10 cellular contexts compared by ENCODE assay signal in genomic region chr20:19888269-19888669, GRCh38.
DNase-seq lines count a peak whose midpoint lies in the region; ATAC-seq and TF ChIP-seq lines count a peak whose summit lies in the region.
"Had no signal": no experiment of that assay in that cellular context is flagged by ENCODE, and none has a peak within 500 bp of the region (broad histone marks: within the 10 kb centered on the region; RNA-seq: fewer than 3 reads in every experiment).

No MANE protein-coding gene starts in this region.

- ATAC-seq in GM18519 (IDR thresholded peaks at IDR 0.05; ENCODE audit: low FRiP score, unreplicated experiment): no peak

- H3K27ac Mint-ChIP-seq in endothelial cell (ENCODE audit: unreplicated experiment) (peak overlapping the region; percentile 11), type B pancreatic cell (peak overlapping the region; percentile 53), CD14-positive monocyte (peak overlapping the region in 2 of 7 donors; percentile 27 to 32)

- H3K27me3 Mint-ChIP-seq in endothelial cell (ENCODE audit: unreplicated experiment) (peaks cover 4% of the 10 kb centered on the region), type B pancreatic cell (no peaks in the 10 kb centered on the region), CD14-positive monocyte (ENCODE audit: low read depth in 3 of 3) (peaks cover 3 to 7% (median 5%) of the 10 kb centered on the region in 3 donors)

- intact Hi-C loops in CD14-positive monocyte (cut with micrococcal nuclease): loop anchor here in 1 of 2 donors (5.0 to 10.0 kb wide), 2 partner anchors 47 to 94 kb away; no protein-coding TSS in a partner anchor

- no peaks in the 10 kb centered on the region for H3K9me3 Mint-ChIP-seq in endothelial cell (ENCODE audit: unreplicated experiment)
- H3K9me3 Mint-ChIP-seq in type B pancreatic cell: peaks cover 6% of the 10 kb centered on the region
- peaks cover 0 to 3% (median 0%) of the 10 kb centered on the region in 7 donors for H3K9me3 Mint-ChIP-seq in CD14-positive monocyte

- peaks cover 26% of the 10 kb centered on the region for H3K36me3 Mint-ChIP-seq in endothelial cell (ENCODE audit: low read depth, unreplicated experiment)
- peaks cover 27% of the 10 kb centered on the region for H3K36me3 Mint-ChIP-seq in type B pancreatic cell
- peaks cover 44 to 60% of the 10 kb centered on the region in 2 donors for H3K36me3 Mint-ChIP-seq in CD14-positive monocyte

- no peak for TF ChIP-seq CTCF in endothelial cell (IDR thresholded peaks at IDR 0.05; ENCODE audit: unreplicated experiment)
- no peak for TF ChIP-seq CTCF in type B pancreatic cell (conservative IDR thresholded peaks at IDR 0.05)
- TF ChIP-seq CTCF in CD14-positive monocyte (IDR thresholded peaks at IDR 0.05): no peak

- peaks cover 46% of the 10 kb centered on the region for H3K4me1 Mint-ChIP-seq in endothelial cell (ENCODE audit: unreplicated experiment)
- peaks cover 42% of the 10 kb centered on the region for H3K4me1 Mint-ChIP-seq in type B pancreatic cell (ENCODE audit: unreplicated experiment)
- H3K4me1 Mint-ChIP-seq in CD14-positive monocyte: peaks cover 41% of the 10 kb centered on the region

- H3K4me3 Mint-ChIP-seq in endothelial cell (ENCODE audit: unreplicated experiment) (peak overlapping the region; percentile 79), type B pancreatic cell (peak overlapping the region; percentile 67), CD14-positive monocyte (no peak overlapping the region)

- DNase-seq in NCI-H526 (lab: John Stamatoyannopoulos, UW) (peak; percentile 12 to 81), endothelial cell (ENCODE audit: low spot score) (no peak), midbrain (lab: John Stamatoyannopoulos, UW) (peak; percentile 46), type B pancreatic cell (ENCODE audit: extremely low spot score, unreplicated experiment) (no peak), CD14-positive monocyte (ENCODE audit: low spot score) (no peak), A172 (ENCODE audit: low spot score) (no peak)
- DNase-seq: activated CD4-positive, alpha-beta T cell treated with anti-CD3 and anti-CD28 coated beads for 4 hours; erythroblast; NCI-H524 had no signal

Comparison
In these comparisons a context has a peak if more than half of its experiments do, and no peak if none do; other contexts are left out.
1. DNase-seq: peak in NCI-H526 (2 of 2) and midbrain (single experiment); none in endothelial cell (single experiment), type B pancreatic cell (single experiment), CD14-positive monocyte (single experiment) and A172 (single experiment).
2. H3K4me3 Mint-ChIP-seq: peak in endothelial cell (single experiment) and type B pancreatic cell (single experiment); none in CD14-positive monocyte (0 of 2).